In the genomic region with DNA sequence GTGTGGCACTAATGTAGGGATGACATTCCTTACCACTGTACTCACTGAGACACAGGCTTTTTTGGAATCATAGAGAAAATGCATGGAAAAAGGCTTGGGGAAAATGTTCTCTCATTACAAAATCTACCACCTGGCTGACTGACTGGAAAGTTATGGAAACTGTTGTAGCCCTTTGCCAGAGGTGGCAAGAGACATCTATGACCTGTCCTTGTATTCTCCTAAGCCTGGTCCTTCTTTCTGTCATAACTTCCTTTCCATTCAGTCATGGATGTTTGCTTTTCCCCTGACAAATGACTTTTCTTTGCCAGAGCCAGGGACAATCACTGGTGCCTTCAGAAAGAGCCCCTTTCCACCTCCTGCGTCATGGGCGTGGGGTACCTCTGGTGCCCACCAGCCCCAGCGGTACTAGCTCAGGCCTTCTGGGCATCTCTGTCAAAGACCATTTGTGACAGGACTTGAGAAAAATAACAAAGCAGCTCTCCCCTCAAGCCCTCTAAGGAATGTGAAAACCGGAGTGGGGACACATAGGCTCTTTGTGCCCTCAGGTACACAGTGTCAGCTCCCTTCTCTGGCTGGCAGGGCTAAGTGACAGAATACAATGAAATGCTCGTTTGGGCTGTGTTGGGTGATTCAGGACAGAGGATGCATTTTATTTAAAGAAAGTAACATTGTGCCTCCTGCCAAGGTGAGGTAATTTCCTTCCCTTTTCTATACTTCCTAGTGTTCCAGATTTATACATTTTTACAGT, we compare ENCODE assay signal across 16 cellular contexts.
DNase-seq lines count a peak whose midpoint lies in the region; ATAC-seq and TF ChIP-seq lines count a peak whose summit lies in the region.
"Had no signal": no experiment of that assay in that cellular context is flagged by ENCODE, and none has a peak within 500 bp of the region (broad histone marks: within the 10 kb centered on the region; RNA-seq: fewer than 3 reads in every experiment).

No MANE protein-coding gene starts in this region.

- H3K27ac ChIP-seq in GM23338 (ENCODE audit: low read depth) (no peak overlapping the region), neuronal stem cell (replicated peaks; ENCODE audit: low read length) (no peak overlapping the region)
- H3K27ac ChIP-seq in CD8-positive, alpha-beta memory T cell (ENCODE audit: low read depth, low read length): no peak overlapping the region
- H3K27ac ChIP-seq: C4-2B had no signal

- H3K4me3 Mint-ChIP-seq in GM23338: no peak overlapping the region
- H3K4me3 Mint-ChIP-seq in CD8-positive, alpha-beta memory T cell: no peak overlapping the region
- H3K4me3 Mint-ChIP-seq: CD4-positive, alpha-beta memory T cell had no signal

- CTCF ChIA-PET in CD8-positive, alpha-beta memory T cell (lab: Charles Lee): no interaction called here

- H4K8ac ChIP-seq in neuronal stem cell (ENCODE audit: low read depth, low read length): no peak overlapping the region

- no peaks in the 10 kb centered on the region for H3F3A ChIP-seq in GM23338 (replicated peaks; ENCODE audit: low read depth)

- no CpG with 5 or more reads among the region's 5 CpGs for WGBS in neuronal stem cell (ENCODE audit: extremely low coverage in 2 of 2, insufficient read length in 2 of 2, insufficient replicate concordance in 1 of 2), 2 donors

- peak overlapping the region; percentile 12 for H4K91ac ChIP-seq in neuronal stem cell (ENCODE audit: low read depth, low read length, poor library complexity)

- POLR2A ChIA-PET in CD8-positive, alpha-beta memory T cell (lab: Charles Lee): no interaction called here

- no peak overlapping the region for H3K4ac ChIP-seq in neuronal stem cell (ENCODE audit: low read length)

- TF ChIP-seq CTCF in GM23338 (conservative IDR thresholded peaks at IDR 0.05; ENCODE audit: low read depth in 2 of 2) (no peak), foreskin fibroblast (IDR thresholded peaks at IDR 0.05; ENCODE audit: low read depth, low read length) (no peak)

- H3K14ac ChIP-seq in neuronal stem cell (ENCODE audit: low read length): no peak overlapping the region

- peaks cover 2% of the 10 kb centered on the region; the same call in 1 of the 2 replicates for H3K4me1 ChIP-seq in GM23338 (ENCODE audit: insufficient read depth)
- H3K4me1 ChIP-seq in neuronal stem cell (ENCODE audit: control insufficient read depth in 2 of 2, insufficient read depth in 1 of 2, low read depth in 1 of 2, low read length in 2 of 2): peaks cover 0 to 12% of the 10 kb centered on the region in 2 donors
- no peaks in the 10 kb centered on the region for H3K4me1 ChIP-seq in CD8-positive, alpha-beta memory T cell (ENCODE audit: insufficient read depth, low read length)

- peaks cover 5% of the 10 kb centered on the region; the same call in 2 of the 3 replicates for H3K4me1 Mint-ChIP-seq in GM23338
- H3K4me1 Mint-ChIP-seq in CD8-positive, alpha-beta memory T cell: no peaks in the 10 kb centered on the region
- H3K4me1 Mint-ChIP-seq: CD4-positive, alpha-beta memory T cell had no signal

- DNase-seq in GM23338 (ENCODE audit: low spot score): no peak
- peak; percentile 47 for DNase-seq in dermis blood vessel endothelial cell
- peak; percentile 32 to 75 for DNase-seq in lung microvascular endothelial cell (ENCODE audit: low read depth in 2 of 2)
- no peak for DNase-seq in neuronal stem cell (ENCODE audit: low spot score)
- DNase-seq in GOT3 (lab: John Stamatoyannopoulos, UW): no peak
- no peak for DNase-seq in CD8-positive, alpha-beta memory T cell
- DNase-seq in NOMO-1 treated with dmso at 0.1 percent for 144 hours (lab: John Stamatoyannopoulos, UW; ENCODE audit: unreplicated experiment): no peak
- no peak for DNase-seq in foreskin fibroblast
- DNase-seq: BE2C; CD4-positive, alpha-beta memory T cell; COR-L47; DMS153; DMS79 treated with DMSO at 0.1 percent for 48 hours; GDM1 had no signal

- no peaks in the 10 kb centered on the region for H3K79me2 ChIP-seq in GM23338 (replicated peaks; ENCODE audit: insufficient read depth)

- no peaks in the 10 kb centered on the region for H3K36me3 Mint-ChIP-seq in GM23338 (ENCODE audit: low read depth)
- H3K36me3 Mint-ChIP-seq in CD8-positive, alpha-beta memory T cell: no peaks in the 10 kb centered on the region
- H3K36me3 Mint-ChIP-seq: CD4-positive, alpha-beta memory T cell had no signal

- H3K23ac ChIP-seq in neuronal stem cell (ENCODE audit: low read depth, low read length, poor library complexity): no peak overlapping the region

- H2BK120ac ChIP-seq in neuronal stem cell (ENCODE audit: low read depth, low read length): no peak overlapping the region

- no peak overlapping the region for H2AK5ac ChIP-seq in neuronal stem cell (ENCODE audit: low read depth, low read length)

- H2BK15ac ChIP-seq in neuronal stem cell (ENCODE audit: low read length): no peak overlapping the region

- H3K9ac ChIP-seq in neuronal stem cell (ENCODE audit: low read depth, low read length, poor library complexity): no peak overlapping the region

- H3K27ac Mint-ChIP-seq in GM23338: no peak overlapping the region
- H3K27ac Mint-ChIP-seq in CD8-positive, alpha-beta memory T cell: no peak overlapping the region
- H3K27ac Mint-ChIP-seq: CD4-positive, alpha-beta memory T cell had no signal

- no peak overlapping the region for H3K18ac ChIP-seq in neuronal stem cell (ENCODE audit: low read length)

- H3K9me3 Mint-ChIP-seq in GM23338: no peaks in the 10 kb centered on the region
- no peaks in the 10 kb centered on the region for H3K9me3 Mint-ChIP-seq in CD8-positive, alpha-beta memory T cell
- H3K9me3 Mint-ChIP-seq: CD4-positive, alpha-beta memory T cell had no signal

- H2BK12ac ChIP-seq in neuronal stem cell (ENCODE audit: low read length): no peak overlapping the region

- H3K36me3 ChIP-seq in GM23338 (ENCODE audit: insufficient read depth) (no peaks in the 10 kb centered on the region), neuronal stem cell (replicated peaks in 1 of 2; ENCODE audit: control insufficient read depth in 2 of 2, insufficient read depth in 2 of 2, low read length in 2 of 2) (no peaks in the 10 kb centered on the region)
- no peaks in the 10 kb centered on the region for H3K36me3 ChIP-seq in CD8-positive, alpha-beta memory T cell (ENCODE audit: insufficient read depth, low read length)
- H3K36me3 ChIP-seq: BE2C had no signal

- no peaks in the 10 kb centered on the region for H4K20me1 ChIP-seq in GM23338 (replicated peaks; ENCODE audit: insufficient read depth)

- H3K79me1 ChIP-seq in neuronal stem cell (ENCODE audit: low read depth, low read length): no peaks in the 10 kb centered on the region

- no peaks in the 10 kb centered on the region for H3K9me2 ChIP-seq in GM23338 (ENCODE audit: insufficient read depth)

- H3K27me3 ChIP-seq in GM23338 (ENCODE audit: insufficient read depth) (no peaks in the 10 kb centered on the region), neuronal stem cell (ENCODE audit: control insufficient read depth in 3 of 3, insufficient read depth in 3 of 3, low read depth in 1 of 3, low read length in 3 of 3) (no peaks in the 10 kb centered on the region)
- H3K27me3 ChIP-seq in CD8-positive, alpha-beta memory T cell (ENCODE audit: insufficient read depth, low read length, poor library complexity, severe bottlenecking): no peaks in the 10 kb centered on the region
- H3K27me3 ChIP-seq: BE2C had no signal

- no peak overlapping the region for H2BK5ac ChIP-seq in neuronal stem cell (ENCODE audit: low read length)

- H3K27me3 Mint-ChIP-seq in GM23338 (ENCODE audit: insufficient read depth, low read depth, poor library complexity): no peaks in the 10 kb centered on the region
- H3K27me3 Mint-ChIP-seq in CD8-positive, alpha-beta memory T cell: peaks cover 8 to 9% of the 10 kb centered on the region in 2 donors

- no peak overlapping the region for H3K4me2 ChIP-seq in GM23338
- no peak overlapping the region for H3K4me2 ChIP-seq in neuronal stem cell (ENCODE audit: insufficient read depth, low read length, poor library complexity, severe bottlenecking)

- no peak overlapping the region for H3K4me3 ChIP-seq in GM23338
- H3K4me3 ChIP-seq in neuronal stem cell (ENCODE audit: low read length in 2 of 2): no peak overlapping the region
- no peak overlapping the region for H3K4me3 ChIP-seq in CD8-positive, alpha-beta memory T cell (ENCODE audit: low read length)
- no peak overlapping the region for H3K4me3 ChIP-seq in foreskin fibroblast (ENCODE audit: low read depth in 1 of 2, low read length in 2 of 2)

- no peak for ATAC-seq in GM23338
- ATAC-seq: HCT116 had no signal

- H2AFZ ChIP-seq in GM23338 (0 out of 2 replicates have a peak overlapping the region, but pooled peaks have one; percentile 38), neuronal stem cell (ENCODE audit: low read length) (no peak overlapping the region)

- H3K9me3 ChIP-seq in neuronal stem cell (replicated peaks in 1 of 2; ENCODE audit: control insufficient read depth in 2 of 2, insufficient read depth in 1 of 2, low read depth in 1 of 2, low read length in 2 of 2): no peaks in the 10 kb centered on the region
- no peaks in the 10 kb centered on the region for H3K9me3 ChIP-seq in CD8-positive, alpha-beta memory T cell (ENCODE audit: low read length)
- H3K9me3 ChIP-seq: BE2C had no signal

TF ChIP-seq in GM23338, 12 proteins besides CTCF, POLR2A, EP300 and RAD21:
- no peak for TF ChIP-seq CREB1 (CRISPR knock-in tag; IDR thresholded peaks at IDR 0.05; ENCODE audit: low read depth)

Comparison
In these comparisons a context has a peak if more than half of its experiments do, and no peak if none do; other contexts are left out.
1. DNase-seq: peak in dermis blood vessel endothelial cell (single experiment) and lung microvascular endothelial cell (2 of 2); none in GM23338 (single experiment), neuronal stem cell (single experiment), GOT3 (single experiment), CD8-positive, alpha-beta memory T cell (0 of 5), NOMO-1 treated with dmso at 0.1 percent for 144 hours (single experiment) and foreskin fibroblast (0 of 2).